Comparison of ENCODE assay signal across 8 cellular contexts in the genomic region with DNA sequence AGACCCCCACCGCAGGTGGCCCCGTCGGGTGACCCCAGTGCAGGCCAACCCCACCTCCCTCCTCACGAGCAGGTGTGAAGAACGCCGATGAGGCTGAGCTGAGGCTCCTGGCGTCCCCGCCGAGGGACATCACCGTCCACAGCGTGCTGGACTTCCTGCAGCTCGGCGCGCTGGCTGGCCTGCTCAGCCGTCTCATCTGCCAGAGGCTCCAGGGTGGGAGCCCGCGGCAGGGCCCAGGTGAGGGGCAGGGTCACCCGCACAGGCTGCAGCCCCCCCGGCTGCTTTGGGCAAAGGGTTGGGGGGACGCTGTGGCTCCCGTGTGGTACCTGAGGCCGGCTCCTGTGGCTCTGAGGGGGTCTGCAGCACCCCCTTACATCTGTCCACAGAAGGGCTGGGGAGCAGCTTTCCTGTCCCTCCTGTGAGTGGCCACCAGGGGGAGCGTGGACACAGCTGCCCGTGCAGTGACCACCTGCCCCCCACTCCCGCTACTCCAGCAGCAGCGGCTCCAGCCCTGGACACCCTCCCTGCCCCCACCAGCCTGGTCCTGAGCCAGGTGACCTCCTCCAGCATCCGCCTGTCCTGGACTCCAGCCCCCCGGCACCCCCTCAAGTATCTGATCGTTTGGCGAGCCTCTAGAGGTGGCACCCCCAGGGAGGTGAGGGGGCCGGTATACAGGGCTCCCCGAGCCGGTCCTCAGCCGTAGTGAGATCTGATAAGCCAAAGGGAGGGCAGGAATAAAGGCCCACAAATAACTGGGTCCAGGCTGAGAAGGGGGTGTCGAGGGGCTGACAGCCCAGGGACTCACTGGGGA. TPM values are rescaled to one million over a fixed set of nuclear protein-coding genes. Genes with fewer than 3 reads are reported as not detected.
DNase-seq lines count a peak whose midpoint lies in the region; ATAC-seq and TF ChIP-seq lines count a peak whose summit lies in the region.

No MANE protein-coding gene starts in this region.

- BruUV-seq in IMR-90 (replicated peaks; lab: Mats Ljungman, UMichigan): no TSS peak

- H4K5ac ChIP-seq in IMR-90 (ENCODE audit: low read depth, low read length): no peak overlapping the region

- intact Hi-C loops in IMR-90 (cut with micrococcal nuclease): loop anchor here (1.0 kb wide), 1 partner anchor 72 kb away; no protein-coding TSS in a partner anchor
- intact Hi-C loops in posterior cingulate gyrus (cut with DNase I): loop anchor here (1.0 kb wide), 1 partner anchor 72 kb away; no protein-coding TSS in a partner anchor

- no peaks in the 10 kb centered on the region for H3K9me1 ChIP-seq in IMR-90 (ENCODE audit: insufficient read depth, low read length)

- H2AFZ ChIP-seq in IMR-90 (replicated peaks; ENCODE audit: low read length, poor library complexity): peak overlapping the region; percentile 78

- H3K9me3 Mint-ChIP-seq in WTC11: no peaks in the 10 kb centered on the region; the same call in 1 of the 2 replicates

- POLR2A ChIA-PET in IMR-90 (lab: Charles Lee; ENCODE audit: unreplicated experiment): no interaction called here
- POLR2A ChIA-PET in WTC11 (lab: Charles Lee): interaction anchor here (1.0 to 1.6 kb wide), 3 partner anchors 21 to 72 kb away, joined by 3 to 4 read pairs (median 3); no protein-coding TSS in a partner anchor

- no peaks in the 10 kb centered on the region for H3K36me3 Mint-ChIP-seq in WTC11

- H3K27ac ChIP-seq in IMR-90 (ENCODE audit: insufficient read depth, low read length): no peak overlapping the region

- no peak overlapping the region for H3K4me2 ChIP-seq in IMR-90 (ENCODE audit: low read depth, low read length)

- in situ Hi-C loops in IMR-90 (cut with MboI; ENCODE audit: low sequenced_read_pairs): no loop called here

- H3K4me3 ChIP-seq in IMR-90 (ENCODE audit: insufficient read depth, low read depth, low read length) (no peak overlapping the region), fibroblast of villous mesenchyme (ENCODE audit: low read depth, low read length) (no peak overlapping the region)

- no peak overlapping the region for H2AK5ac ChIP-seq in IMR-90 (ENCODE audit: low read depth, low read length)

- no peaks in the 10 kb centered on the region for H3K79me1 ChIP-seq in IMR-90 (ENCODE audit: low read depth in 1 of 2, low read length in 2 of 2)

- H3K18ac ChIP-seq in IMR-90 (ENCODE audit: low read depth, low read length): no peak overlapping the region

- dilution Hi-C loops in IMR-90 (cut with HindIII; ENCODE audit: low sequenced_read_pairs, unreplicated experiment): no loop called here

- H3K23ac ChIP-seq in IMR-90 (ENCODE audit: low read depth, low read length): no peak overlapping the region

- no peaks in the 10 kb centered on the region for H3K4me1 Mint-ChIP-seq in WTC11

- peak; percentile 73 for TF ChIP-seq CTCF in IMR-90 (conservative IDR thresholded peaks at IDR 0.05; ENCODE audit: low read depth, low read length)
- peak; percentile 94 for TF ChIP-seq CTCF in WTC11 (IDR thresholded peaks at IDR 0.05)
- peak; percentile 78 for TF ChIP-seq CTCF in fibroblast of villous mesenchyme (IDR thresholded peaks at IDR 0.05; ENCODE audit: insufficient read depth, low read depth, low read length)

- H3K4me1 ChIP-seq in IMR-90 (ENCODE audit: control insufficient read depth, insufficient read depth, low read length): peaks cover 6% of the 10 kb centered on the region; the same call in 1 of the 2 replicates

- H2BK20ac ChIP-seq in IMR-90 (ENCODE audit: low read depth, low read length): no peak overlapping the region

- no peak overlapping the region for H3K27ac Mint-ChIP-seq in WTC11

- CTCF ChIA-PET in IMR-90 (lab: Yijun Ruan, JAX) (interaction anchor here (0.6 to 3.5 kb wide), 8 partner anchors 9 to 86 kb away, joined by 3 to 30 read pairs (median 4); no protein-coding TSS in a partner anchor), WTC11 (lab: Charles Lee) (interaction anchor here (0.6 to 4.9 kb wide), 51 partner anchors 8 to 277 kb away, joined by 3 to 191 read pairs (median 6); partner anchors contain the start of genes ARFGAP1, CHRNA4, COL20A1 and NKAIN4)

- no peak for TF ChIP-seq POLR2A in IMR-90 (IDR thresholded peaks at IDR 0.05; ENCODE audit: low read depth, low read length)

- no peak overlapping the region for H3K4me3 Mint-ChIP-seq in WTC11

- peaks cover 3% of the 10 kb centered on the region; the same call in 1 of the 2 replicates for H3K27me3 Mint-ChIP-seq in WTC11 (ENCODE audit: low read depth)

- H2AK9ac ChIP-seq in IMR-90 (replicated peaks; ENCODE audit: low read depth, low read length, poor library complexity): peak overlapping the region; percentile 42

- 25% methylated on average over 4 of the region's 35 CpGs; no CpG with 5 or more reads in 1 of the 2 experiments for WGBS in IMR-90 (ENCODE audit: extremely low coverage in 2 of 2, insufficient read length in 1 of 2), 2 experiments

- no peak overlapping the region for H4K91ac ChIP-seq in IMR-90 (ENCODE audit: insufficient read depth, low read depth, low read length)

- H3K4ac ChIP-seq in IMR-90 (ENCODE audit: low read depth, low read length): no peak overlapping the region

- H2BK5ac ChIP-seq in IMR-90 (ENCODE audit: low read depth, low read length, poor library complexity, severe bottlenecking): no peak overlapping the region

- no peak overlapping the region for H4K8ac ChIP-seq in IMR-90 (ENCODE audit: low read depth in 2 of 2, low read length in 2 of 2)

- H2BK15ac ChIP-seq in IMR-90 (ENCODE audit: low read depth, low read length): no peak overlapping the region

- DNase-seq in DMS153 treated with DMSO at 0.1 percent for 48 hours (lab: John Stamatoyannopoulos, UW; ENCODE audit: unreplicated experiment): peak; percentile 24
- no peak for DNase-seq in DMS153 (lab: John Stamatoyannopoulos, UW)
- DNase-seq in IMR-90: peak; percentile 24
- DNase-seq in WTC11 (ENCODE audit: low spot score): peak; percentile 75
- DNase-seq in fibroblast of villous mesenchyme (ENCODE audit: low read depth): peak; percentile 28
- DNase-seq in posterior cingulate gyrus: peak in 9 of 10 donors; percentile 6 to 95 (median 62)
- DNase-seq in GDM1 (lab: John Stamatoyannopoulos, UW): no peak

- no peak overlapping the region for H2BK120ac ChIP-seq in IMR-90 (ENCODE audit: low read depth, low read length)

- H3K56ac ChIP-seq in IMR-90 (ENCODE audit: extremely low read depth, insufficient read depth, low read length): no peak overlapping the region

- H3K27me3 ChIP-seq in IMR-90 (ENCODE audit: control insufficient read depth, insufficient read depth, low read length): peaks cover 22% of the 10 kb centered on the region; the same call in 1 of the 2 replicates

- H4K20me1 ChIP-seq in IMR-90 (ENCODE audit: insufficient read depth, low read length): peaks cover 5% of the 10 kb centered on the region; the same call in 1 of the 2 replicates

- peak; percentile 64 for TF ChIP-seq RAD21 in IMR-90 (IDR thresholded peaks at IDR 0.05; ENCODE audit: low read length)

- no peak overlapping the region for H3K9ac ChIP-seq in IMR-90 (ENCODE audit: low read depth, low read length)

- H3K14ac ChIP-seq in IMR-90 (replicated peaks; ENCODE audit: low read depth, low read length): no peak overlapping the region

- H3K36me3 ChIP-seq in IMR-90 (ENCODE audit: control insufficient read depth, insufficient read depth, low read length): no peaks in the 10 kb centered on the region

- H3K9me3 ChIP-seq in IMR-90 (ENCODE audit: control insufficient read depth, insufficient read depth, low read length): no peaks in the 10 kb centered on the region

- ATAC-seq in IMR-90 (ENCODE audit: low read depth) (peak; percentile 73), WTC11 (peak; percentile 76), HG02623 (IDR thresholded peaks at IDR 0.05; ENCODE audit: unreplicated experiment) (no peak)

TF ChIP-seq in IMR-90, 13 proteins besides CTCF, POLR2A, EP300 and RAD21:
- TF ChIP-seq SMC3 (IDR thresholded peaks at IDR 0.05; ENCODE audit: low read depth, low read length): peak; percentile 61
- no peak for TF ChIP-seq CHD1 (IDR thresholded peaks at IDR 0.05; ENCODE audit: low read depth, low read length)

TF ChIP-seq in WTC11, 78 proteins besides CTCF, POLR2A, EP300 and RAD21 (continues in another document):
- no peak for TF ChIP-seq ZNF232 (CRISPR knock-in tag; IDR thresholded peaks at IDR 0.05)

RNA-seq across cellular contexts. Expression of gene COL20A1, which starts 16.5 kb away (rescaled TPM):
- total RNA-seq in IMR-90 (2012; rRNA removed) (not detected in 2 replicates), WTC11 (2021) (0.55 to 1.3 TPM (median 1.1 TPM) in 3 replicates), fibroblast of villous mesenchyme (under 0.01 TPM in 1 of 2 replicates, not detected in the other)
- not detected in 2 replicates for polyA plus RNA-seq in IMR-90 (2012; rRNA removed)
- not detected in 2 replicates for polyA plus RNA-seq in IMR-90 (2012; cell fraction: cytosol; rRNA removed)
- 0.07 and 0.10 TPM in 2 replicates for polyA plus RNA-seq in IMR-90 (2012; cell fraction: nucleus; rRNA removed; ENCODE audit: low replicate concordance)

RNA-seq across cellular contexts. Expression of gene ARFGAP1, which starts 36.9 kb away (rescaled TPM):
- total RNA-seq in IMR-90 (2012; rRNA removed) (54.7 and 59.1 TPM in 2 replicates), WTC11 (2021) (115 to 207 TPM (median 121 TPM) in 3 replicates), fibroblast of villous mesenchyme (85.5 and 109 TPM in 2 replicates)
- 194 and 203 TPM in 2 replicates for polyA plus RNA-seq in IMR-90 (2012; rRNA removed)
- 96.9 and 108 TPM in 2 replicates for polyA plus RNA-seq in IMR-90 (2012; cell fraction: cytosol; rRNA removed)
- 1,020 and 2,202 TPM in 2 replicates for polyA plus RNA-seq in IMR-90 (2012; cell fraction: nucleus; rRNA removed; ENCODE audit: low replicate concordance)

RNA-seq across cellular contexts. Expression of gene CHRNA4, which starts 51.7 kb away (rescaled TPM):
- total RNA-seq in IMR-90 (2012; rRNA removed) (not detected in 2 replicates), WTC11 (2021) (2.5 to 5.7 TPM (median 4.8 TPM) in 3 replicates), fibroblast of villous mesenchyme (not detected in 2 replicates)
- not detected in 2 replicates for polyA plus RNA-seq in IMR-90 (2012; rRNA removed)
- polyA plus RNA-seq in IMR-90 (2012; cell fraction: cytosol; rRNA removed): not detected in 2 replicates
- not detected in 2 replicates for polyA plus RNA-seq in IMR-90 (2012; cell fraction: nucleus; rRNA removed; ENCODE audit: low replicate concordance)

RNA-seq across cellular contexts. Expression of gene NKAIN4, which starts 55.2 kb away (rescaled TPM):
- total RNA-seq in IMR-90 (2012; rRNA removed) (not detected in 2 replicates), WTC11 (2021) (7.2 to 11.0 TPM (median 9.6 TPM) in 3 replicates), fibroblast of villous mesenchyme (not detected in 2 replicates)
- polyA plus RNA-seq in IMR-90 (2012; rRNA removed): not detected in 2 replicates
- polyA plus RNA-seq in IMR-90 (2012; cell fraction: cytosol; rRNA removed): not detected in 2 replicates
- not detected in 2 replicates for polyA plus RNA-seq in IMR-90 (2012; cell fraction: nucleus; rRNA removed; ENCODE audit: low replicate concordance)

Comparison
In these comparisons a context has a peak if more than half of its experiments do, and no peak if none do; other contexts are left out.
1. DNase-seq: peak in DMS153 treated with DMSO at 0.1 percent for 48 hours (single experiment), IMR-90 (single experiment), WTC11 (single experiment), fibroblast of villous mesenchyme (single experiment) and posterior cingulate gyrus (9 of 10); none in DMS153 (single experiment) and GDM1 (single experiment).
2. Peak in every context shown above with its lines, with median percentiles within 50 percentile points of each other: CTCF ChIP-seq.